In the genomic region with DNA sequence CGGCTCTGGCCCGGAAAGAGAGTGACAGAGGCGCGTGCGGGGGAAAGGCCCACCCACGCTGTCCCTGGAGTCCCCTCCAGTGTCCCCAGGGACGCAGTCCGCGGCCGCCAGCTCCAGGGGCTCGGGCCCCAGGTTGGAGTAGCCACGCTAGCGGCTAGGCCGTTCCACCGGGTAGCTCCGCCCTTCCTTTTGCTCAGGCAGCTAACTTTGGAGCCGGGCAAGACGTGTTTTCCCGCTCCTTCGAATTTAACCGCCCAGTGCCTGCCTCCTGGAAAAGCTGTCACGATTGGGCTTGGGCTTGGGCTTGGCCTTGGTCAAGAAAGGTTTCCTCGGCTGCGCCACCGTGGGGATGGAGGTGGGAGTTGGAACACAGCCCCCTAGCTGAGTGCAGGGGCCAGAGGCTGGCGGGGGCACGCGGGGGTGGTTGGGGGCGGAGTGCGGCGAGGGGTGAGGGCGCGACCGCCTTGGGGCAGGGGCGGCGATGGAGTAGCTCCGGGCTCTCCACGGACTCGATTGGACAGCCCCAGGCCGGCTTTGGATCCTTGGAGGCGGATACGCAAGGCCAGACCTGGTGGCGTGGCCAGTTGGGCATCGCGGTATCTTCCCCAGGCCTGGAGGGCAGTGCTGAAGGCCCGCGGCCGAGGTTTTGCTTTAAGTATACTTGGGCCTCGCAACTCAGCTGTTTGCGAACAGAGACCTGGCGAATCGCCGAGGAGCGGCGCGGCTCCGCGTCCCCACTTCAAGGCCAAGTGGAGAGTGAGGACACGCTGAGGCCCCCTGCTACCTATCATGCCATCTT, we compare ENCODE assay signal across 8 cellular contexts. TPM values are rescaled to one million over a fixed set of nuclear protein-coding genes. Genes with fewer than 3 reads are reported as not detected.
DNase-seq lines count a peak whose midpoint lies in the region; ATAC-seq and TF ChIP-seq lines count a peak whose summit lies in the region.

No MANE protein-coding gene starts in this region.

- 1% methylated on average over 59 of the region's 59 CpGs for WGBS in ectodermal cell, 2 experiments

- H3K4me3 ChIP-seq in ectodermal cell (ENCODE audit: insufficient read depth, low read depth, low read length) (peak overlapping the region; percentile 18), HAP-1 (no peak overlapping the region)

- H3K9me3 Mint-ChIP-seq in naive B cell = peaks cover 0 to 16% (median 4%) of the 10 kb centered on the region in 7 donors

- H3K4me1 ChIP-seq in ectodermal cell (ENCODE audit: control insufficient read depth, insufficient read depth, low read length) (peaks cover 24% of the 10 kb centered on the region), HAP-1 (peaks cover 6% of the 10 kb centered on the region)

- no peaks in the 10 kb centered on the region for H3K36me3 ChIP-seq in ectodermal cell (ENCODE audit: control insufficient read depth, insufficient read depth, low read length)
- H3K36me3 ChIP-seq in HAP-1 (replicated peaks) = no peaks in the 10 kb centered on the region

- H3K27me3 ChIP-seq in ectodermal cell (ENCODE audit: control insufficient read depth, insufficient read depth, low read length, poor library complexity, severe bottlenecking) = peaks cover 100% of the 10 kb centered on the region
- H3K27me3 ChIP-seq in HAP-1 (ENCODE audit: low read depth) = peaks cover 29% of the 10 kb centered on the region

- H3K27ac ChIP-seq in ectodermal cell (ENCODE audit: insufficient read depth, low read depth, low read length, poor library complexity, severe bottlenecking) = no peak overlapping the region

- H3K9me3 ChIP-seq in ectodermal cell (ENCODE audit: control insufficient read depth, low read length) (no peaks in the 10 kb centered on the region), HAP-1 (no peaks in the 10 kb centered on the region; the same call in 1 of the 2 replicates)

- DNase-seq in NOMO-1 treated with DMSO at 0.1 percent for 48 hours (lab: John Stamatoyannopoulos, UW; ENCODE audit: unreplicated experiment) = peak; percentile 35
- peak; percentile 10 for DNase-seq in naive B cell
- DNase-seq in HAP-1 (ENCODE audit: low spot score in 2 of 2) = no peak
- no peak for DNase-seq in HT-29 (ENCODE audit: low spot score)
- DNase-seq in midbrain (lab: John Stamatoyannopoulos, UW) = no peak
- DNase-seq in NCI-H345 (lab: John Stamatoyannopoulos, UW) = no peak

- in situ Hi-C loops in GM18951 (cut with MboI; ENCODE audit: low sequenced_read_pairs, unreplicated experiment) = no loop called here
- in situ Hi-C loops in HAP-1 (cut with MboI; ENCODE audit: low sequenced_read_pairs) = no loop called here

- peaks cover 20 to 42% (median 35%) of the 10 kb centered on the region in 3 donors for H3K4me1 Mint-ChIP-seq in naive B cell

- peaks cover 69 to 81% (median 69%) of the 10 kb centered on the region in 3 donors for H3K27me3 Mint-ChIP-seq in naive B cell

- H3K4me3 Mint-ChIP-seq in naive B cell = peak overlapping the region; percentile 82 to 97 (median 92)

- peaks cover 0 to 4% of the 10 kb centered on the region in 2 donors for H3K36me3 Mint-ChIP-seq in naive B cell

- TF ChIP-seq POLR2A in GM18951 (IDR thresholded peaks at IDR 0.05; ENCODE audit: extremely low read depth, insufficient read depth, insufficient read length) = peak; percentile 39

- H3K27ac Mint-ChIP-seq in naive B cell = peak overlapping the region in 3 of 6 donors; percentile 24 to 83 (median 37)

- ATAC-seq in naive B cell (ENCODE audit: low read depth in 2 of 2) = no peak

RNA-seq across cellular contexts. Expression of gene LINC00237, which starts 4.5 kb away (rescaled TPM):
- not detected for polyA plus RNA-seq in ectodermal cell (2013, experiment 1 of 4)
- not detected for polyA plus RNA-seq in ectodermal cell (2013, experiment 2 of 4)
- not detected for polyA plus RNA-seq in ectodermal cell (2013, experiment 3 of 4)
- polyA plus RNA-seq in ectodermal cell (2013, experiment 4 of 4) = not detected
- polyA plus RNA-seq in naive B cell (ENCODE audit: low read depth in 6 of 6) = under 1 TPM in 2 of 6 donors, not detected in 4; 0.29 to 0.70 TPM
- not detected in 2 replicates for total RNA-seq in HT-29 (2014; rRNA removed; shearing (Covaris generic))

RNA-seq across cellular contexts. Expression of gene KIZ, which starts 24.2 kb away (rescaled TPM):
- 19.3 TPM for polyA plus RNA-seq in ectodermal cell (2013, experiment 1 of 4)
- polyA plus RNA-seq in ectodermal cell (2013, experiment 2 of 4) = 21.7 TPM
- 23.9 TPM for polyA plus RNA-seq in ectodermal cell (2013, experiment 3 of 4)
- polyA plus RNA-seq in ectodermal cell (2013, experiment 4 of 4) = 24.8 TPM
- polyA plus RNA-seq in naive B cell (ENCODE audit: low read depth in 6 of 6) = 10 to 100 TPM; 17.7 to 22.7 (median 19.1) TPM
- total RNA-seq in HT-29 (2014; rRNA removed; shearing (Covaris generic)) = 8.5 and 11.5 TPM in 2 replicates

Comparison
In these comparisons a context has a peak if more than half of its experiments do, and no peak if none do; other contexts are left out.
1. DNase-seq: peak in NOMO-1 treated with DMSO at 0.1 percent for 48 hours (single experiment) and naive B cell (single experiment); none in HAP-1 (0 of 2), HT-29 (single experiment), midbrain (single experiment) and NCI-H345 (single experiment).